ENCODE assay signal across 8 cellular contexts in the genomic region with DNA sequence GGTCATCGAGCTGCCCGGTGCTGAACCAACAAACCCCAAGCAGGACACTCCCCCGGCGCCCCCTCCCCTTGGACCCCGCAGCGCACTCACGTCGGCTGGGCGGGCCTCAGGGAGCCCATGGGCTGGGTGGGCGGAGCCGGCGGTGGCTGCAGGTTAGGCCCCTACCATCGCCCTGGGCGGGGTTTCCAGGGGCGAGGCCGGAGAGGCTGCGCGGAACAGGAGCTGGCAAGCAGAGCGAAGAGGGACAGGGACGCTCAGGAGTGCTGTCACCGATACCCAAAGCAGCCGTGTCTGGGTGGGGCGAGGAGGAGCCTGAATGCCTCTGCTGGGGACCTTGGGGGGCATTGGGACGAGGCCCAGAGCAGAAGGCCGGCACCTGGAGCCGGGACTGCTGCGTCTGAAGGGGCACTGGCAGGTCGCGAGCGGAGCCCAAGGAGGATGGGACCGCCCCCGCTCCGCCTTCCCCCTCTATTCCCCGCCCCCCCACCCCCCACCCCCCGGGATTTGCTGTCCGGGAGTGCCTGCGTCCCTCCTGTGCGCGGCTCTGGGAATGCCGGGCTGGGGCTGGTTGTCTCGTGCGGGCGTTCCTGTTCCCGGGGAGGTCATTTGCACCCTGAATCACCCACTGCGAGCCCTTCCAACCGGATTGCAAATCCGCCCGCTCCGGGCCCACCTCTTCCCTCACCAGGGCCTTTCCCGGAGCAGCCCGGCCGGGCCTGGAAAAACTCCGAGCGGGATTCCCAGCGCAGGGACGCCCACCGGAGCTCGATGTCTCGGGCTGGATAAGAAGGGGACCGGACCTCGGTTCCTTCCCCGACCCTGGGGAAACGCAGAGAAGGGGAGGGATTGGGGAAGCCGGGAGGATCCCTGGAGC. TPM values are rescaled to one million over a fixed set of nuclear protein-coding genes. Genes with fewer than 3 reads are reported as not detected.
A peak's percentile ranks its signal among the peaks of the same experiment; 100 is the strongest.
DNase-seq lines count a peak whose midpoint lies in the region; ATAC-seq and TF ChIP-seq lines count a peak whose summit lies in the region.

No MANE protein-coding gene starts in this region.

- no peak for TF ChIP-seq CTCF in HL-60 (IDR thresholded peaks at IDR 0.05; ENCODE audit: insufficient read depth, low read length)
- TF ChIP-seq CTCF in OCI-LY3 (IDR thresholded peaks at IDR 0.05; ENCODE audit: low read depth, low read length) = no peak

- no peaks in the 10 kb centered on the region for H3K79me2 ChIP-seq in OCI-LY3 (ENCODE audit: low read length)

- no peaks in the 10 kb centered on the region for H4K20me1 ChIP-seq in OCI-LY3 (ENCODE audit: insufficient read depth, low read length)

- in situ Hi-C loops in ACHN (cut with HindIII; ENCODE audit: low pct_ligation_motif_present, low pct_unique_long_range_greater_than_20kb, low sequenced_read_pairs) = no loop called here

- H3K27me3 Mint-ChIP-seq in naive thymus-derived CD8-positive, alpha-beta T cell = no peaks in the 10 kb centered on the region

- peak overlapping the region; percentile 71 for H3K27ac ChIP-seq in HL-60 (replicated peaks)
- H3K27ac ChIP-seq in OCI-LY3 (ENCODE audit: low read length) = no peak overlapping the region
- H3K27ac ChIP-seq in esophagus (ENCODE audit: low read depth in 2 of 2, low read length in 1 of 2) = peak overlapping the region; percentile 94 to 98
- no peak overlapping the region for H3K27ac ChIP-seq in stomach smooth muscle (ENCODE audit: low read length)

- H3K9ac ChIP-seq in OCI-LY3 (ENCODE audit: low read length) = peak overlapping the region; percentile 62
- no peak overlapping the region for H3K9ac ChIP-seq in stomach smooth muscle (ENCODE audit: low read length in 2 of 2)

- peaks cover 10 to 33% (median 24%) of the 10 kb centered on the region in 4 donors for H3K4me1 Mint-ChIP-seq in naive thymus-derived CD8-positive, alpha-beta T cell

- H3K4me3 ChIP-seq in HL-60 (replicated peaks; ENCODE audit: insufficient read depth, low read length) = peak overlapping the region; percentile 65
- peak overlapping the region; percentile 80 for H3K4me3 ChIP-seq in OCI-LY3 (ENCODE audit: low read length)
- H3K4me3 ChIP-seq in esophagus (ENCODE audit: low read depth in 1 of 2, low read length in 2 of 2) = peak overlapping the region; percentile 55 to 65
- H3K4me3 ChIP-seq in stomach smooth muscle (ENCODE audit: low read length in 2 of 2) = peak overlapping the region; percentile 46 to 67

- H3K4me1 ChIP-seq in OCI-LY3 (ENCODE audit: low read length) (peaks cover 34% of the 10 kb centered on the region), esophagus (ENCODE audit: control insufficient read depth in 2 of 2, insufficient read depth in 2 of 2, low read length in 1 of 2) (peaks cover 0 to 15% of the 10 kb centered on the region in 2 donors), stomach smooth muscle (ENCODE audit: control insufficient read depth, insufficient read depth, low read length) (peaks cover 38% of the 10 kb centered on the region)

- H2AFZ ChIP-seq in OCI-LY3 (ENCODE audit: low read depth, low read length) = peak overlapping the region; percentile 56

- no peaks in the 10 kb centered on the region for H3K27me3 ChIP-seq in HL-60 (ENCODE audit: insufficient read depth, poor library complexity, severe bottlenecking)
- H3K27me3 ChIP-seq in OCI-LY3 (ENCODE audit: low read depth, low read length) = peaks cover 4% of the 10 kb centered on the region; the same call in 1 of the 2 replicates
- H3K27me3 ChIP-seq in esophagus (ENCODE audit: control insufficient read depth in 1 of 2, insufficient read depth in 2 of 2, low read length in 2 of 2) = no peaks in the 10 kb centered on the region
- H3K27me3 ChIP-seq in stomach smooth muscle (ENCODE audit: control insufficient read depth in 1 of 2, insufficient read depth in 2 of 2, low read length in 2 of 2) = peaks cover 29 to 45% of the 10 kb centered on the region in 2 donors

- H3K36me3 ChIP-seq in OCI-LY3 (replicated peaks; ENCODE audit: low read depth, low read length) (no peaks in the 10 kb centered on the region), esophagus (ENCODE audit: control insufficient read depth in 2 of 2, insufficient read depth in 2 of 2, low read length in 1 of 2) (peaks cover 0 to 17% of the 10 kb centered on the region in 2 donors), stomach smooth muscle (ENCODE audit: control insufficient read depth in 2 of 2, insufficient read depth in 2 of 2, low read length in 2 of 2) (peaks cover 0 to 8% of the 10 kb centered on the region in 2 donors)

- H3K9me3 ChIP-seq in OCI-LY3 (ENCODE audit: insufficient read depth, low read length) (no peaks in the 10 kb centered on the region), esophagus (ENCODE audit: control insufficient read depth in 2 of 2, insufficient read depth in 1 of 2, low read depth in 1 of 2, low read length in 1 of 2) (no peaks in the 10 kb centered on the region), stomach smooth muscle (ENCODE audit: control insufficient read depth in 2 of 2, low read length in 2 of 2) (no peaks in the 10 kb centered on the region)

- POLR2A ChIA-PET in naive thymus-derived CD8-positive, alpha-beta T cell (lab: Charles Lee) = no interaction called here

- H3K4me3 Mint-ChIP-seq in naive thymus-derived CD8-positive, alpha-beta T cell = peak overlapping the region; percentile 74 to 88 (median 85)

- peak; percentile 86 for DNase-seq in ACHN
- peak in 1 of 2 experiments; percentile 85 for DNase-seq in HL-60 (ENCODE audit: low read depth in 1 of 2, low spot score in 1 of 2)
- peak; percentile 61 for DNase-seq in activated T-cell treated with anti-CD3 and anti-CD28 coated beads for 24 hours (ENCODE audit: low read depth)
- peak; percentile 44 to 79 (median 58) for DNase-seq in naive thymus-derived CD8-positive, alpha-beta T cell

- peaks cover 0 to 4% (median 0%) of the 10 kb centered on the region in 3 donors for H3K36me3 Mint-ChIP-seq in naive thymus-derived CD8-positive, alpha-beta T cell

- WGBS in esophagus, 2 donors = 0 to 1% methylated on average over 50 to 64 of the region's 64 CpGs

- ATAC-seq in GM18909 (IDR thresholded peaks at IDR 0.05; ENCODE audit: poor library complexity, unreplicated experiment) = peak; percentile 54
- peak; percentile 51 to 73 for ATAC-seq in naive thymus-derived CD8-positive, alpha-beta T cell

- no peaks in the 10 kb centered on the region for H3K9me3 Mint-ChIP-seq in naive thymus-derived CD8-positive, alpha-beta T cell

- peak overlapping the region in 5 of 10 donors; percentile 28 to 72 (median 52) for H3K27ac Mint-ChIP-seq in naive thymus-derived CD8-positive, alpha-beta T cell

- H3K4me2 ChIP-seq in OCI-LY3 (ENCODE audit: low read length) = peak overlapping the region; percentile 89

RNA-seq across cellular contexts. Expression of gene ARHGAP27, which starts 0.9 kb away (rescaled TPM):
- polyA plus RNA-seq in esophagus = 100 to 1,000 TPM in 1 of 2 donors, 10 to 100 TPM in 1; 100.0 to 211 TPM
- 100 to 1,000 TPM; 101 to 102 TPM for total RNA-seq in naive thymus-derived CD8-positive, alpha-beta T cell
- polyA plus RNA-seq in naive thymus-derived CD8-positive, alpha-beta T cell = 10 to 100 TPM; 17.3 to 31.1 (median 19.8) TPM

RNA-seq across cellular contexts. Expression of gene PLEKHM1, which starts 58.8 kb away (rescaled TPM):
- polyA plus RNA-seq in esophagus = 10 to 100 TPM; 43.9 to 80.4 TPM
- 10 to 100 TPM; 78.0 to 92.7 TPM for total RNA-seq in naive thymus-derived CD8-positive, alpha-beta T cell
- polyA plus RNA-seq in naive thymus-derived CD8-positive, alpha-beta T cell = 10 to 100 TPM; 12.4 to 14.7 (median 12.8) TPM

Comparison
In these comparisons a context has a peak if more than half of its experiments do, and no peak if none do; other contexts are left out.
1. H3K27ac ChIP-seq: peak in HL-60 (single experiment) and esophagus (2 of 2); none in OCI-LY3 (single experiment) and stomach smooth muscle (single experiment).
2. Peak in every context shown above with its lines, with median percentiles within 50 percentile points of each other: H3K4me3 ChIP-seq.